ENCODE assay signal across 11 cellular contexts in genomic region chr14:102462391-102462790, GRCh38.
"Had no signal": no experiment of that assay in that cellular context is flagged by ENCODE, and none has a peak within 500 bp of the region (broad histone marks: within the 10 kb centered on the region; RNA-seq: fewer than 3 reads in every experiment).

No MANE protein-coding gene starts in this region.

- H3K4me1 Mint-ChIP-seq: endodermal cell had no signal

- DNase-seq: activated gamma-delta T cell treated with Interleukin-2 at 50 U/mL for 16 hours; endodermal cell; lower lobe of right lung; natural killer cell; stimulated activated naive CD8-positive, alpha-beta T cell treated with anti-CD3 and anti-CD28 coated beads, Interleukin-15, Interleukin-2, amounts not matched to agents 100 U/mL and 50 U/mL, for 24 hours; substantia nigra; transverse colon had no signal

- H3K27ac ChIP-seq: epithelial cell of prostate, lower lobe of right lung, parathyroid adenoma, transverse colon had no signal

- H3K27me3 ChIP-seq: transverse colon had no signal

- H3K9me3 ChIP-seq: lower lobe of right lung, transverse colon had no signal

- H3K36me3 ChIP-seq: transverse colon had no signal

- H3K4me1 ChIP-seq: lower lobe of right lung, parathyroid adenoma had no signal

- H3K9ac ChIP-seq: parathyroid adenoma had no signal

- H3K27ac Mint-ChIP-seq: activated T-helper 1 cell treated with anti-CD3 and anti-CD28 coated beads, Interleukin-12 subunit alpha, Interleukin-12 subunit beta, Interleukin-2, Interleukin-4 antibody, amounts not matched to agents 30 ng/mL and 10 ng/mL and 1 ng/mL, durations not matched to agents 14 hours and 24 hours and 36 hours; endodermal cell; natural killer cell had no signal

- H3K4me3 Mint-ChIP-seq: activated T-helper 1 cell treated with anti-CD3 and anti-CD28 coated beads, Interleukin-12 subunit alpha, Interleukin-12 subunit beta, Interleukin-2, Interleukin-4 antibody, amounts not matched to agents 30 ng/mL and 10 ng/mL and 1 ng/mL, durations not matched to agents 14 hours and 24 hours and 36 hours; endodermal cell; natural killer cell had no signal

- H3K9me3 Mint-ChIP-seq: activated naive CD4-positive, alpha-beta T cell treated with anti-CD3 and anti-CD28 coated beads, Interleukin-2, amount 50 U/mL, for 72 hours; activated T-helper 1 cell treated with anti-CD3 and anti-CD28 coated beads, Interleukin-12 subunit alpha, Interleukin-12 subunit beta, Interleukin-2, Interleukin-4 antibody, amounts not matched to agents 30 ng/mL and 10 ng/mL and 1 ng/mL, durations not matched to agents 14 hours and 24 hours and 36 hours; endodermal cell; natural killer cell had no signal

- ATAC-seq: activated naive CD4-positive, alpha-beta T cell treated with anti-CD3 and anti-CD28 coated beads, Interleukin-2, amount 50 U/mL, for 72 hours; lower lobe of right lung; natural killer cell; stimulated activated naive CD8-positive, alpha-beta T cell treated with anti-CD3 and anti-CD28 coated beads, Interleukin-15, Interleukin-2, amounts not matched to agents 100 U/mL and 50 U/mL, for 24 hours had no signal

- H3K36me3 Mint-ChIP-seq: activated naive CD4-positive, alpha-beta T cell treated with anti-CD3 and anti-CD28 coated beads, Interleukin-2, amount 50 U/mL, for 72 hours had no signal

- H3K4me3 ChIP-seq: lower lobe of right lung, transverse colon had no signal
